8 cellular contexts compared by ENCODE assay signal in the genomic region with DNA sequence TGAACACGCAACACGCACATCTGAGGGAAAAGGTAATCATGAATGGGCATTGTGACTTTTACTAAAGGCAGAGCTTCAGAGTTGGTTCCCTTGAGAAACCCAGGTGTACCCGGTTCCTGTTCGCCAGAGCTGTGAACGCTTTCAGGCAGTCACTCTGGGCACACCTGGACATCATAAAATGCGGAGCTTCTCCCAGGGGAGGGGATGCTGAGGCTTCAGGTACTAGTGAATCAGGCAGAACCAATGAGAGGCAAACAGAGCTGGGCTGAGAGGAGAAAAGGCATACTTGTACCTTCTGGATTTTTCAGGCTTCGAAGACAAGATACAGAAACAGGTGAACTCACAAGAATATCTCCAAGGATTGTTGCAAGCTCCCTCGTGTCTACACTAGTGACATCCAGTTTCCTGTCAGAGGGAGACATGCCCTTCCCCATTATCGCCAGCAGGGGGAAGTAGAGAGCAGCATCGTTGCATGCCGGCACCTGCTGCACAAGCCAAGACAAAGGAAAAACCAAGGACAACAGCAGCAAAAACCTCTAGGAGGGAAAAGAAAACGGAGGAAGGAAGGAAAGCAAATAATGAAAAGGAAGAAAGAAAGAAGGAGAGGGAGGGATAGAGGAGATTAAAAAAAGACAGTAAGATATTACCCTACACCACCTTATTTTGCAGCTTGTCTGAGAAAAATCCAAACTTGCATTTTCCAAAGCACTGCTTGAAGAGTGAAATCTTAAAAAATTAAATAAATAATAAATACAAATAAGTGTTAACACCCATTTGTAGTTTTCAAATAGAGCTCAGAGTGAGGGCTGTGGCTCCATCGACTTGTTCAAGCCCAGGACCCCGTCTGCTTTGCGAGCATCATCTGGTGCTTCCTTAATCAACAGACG. TPM values are rescaled to one million over a fixed set of nuclear protein-coding genes. Genes with fewer than 3 reads are reported as not detected.
DNase-seq lines count a peak whose midpoint lies in the region; ATAC-seq and TF ChIP-seq lines count a peak whose summit lies in the region.

No MANE protein-coding gene starts in this region.

- peak; percentile 83 for DNase-seq in NCI-H82 (lab: John Stamatoyannopoulos, UW)
- DNase-seq in activated CD4-positive, alpha-beta memory T cell treated with anti-CD3 and anti-CD28 coated beads for 36 hours, result peak; percentile 86
- peak; percentile 61 for DNase-seq in effector CD4-positive, alpha-beta T cell
- peak; percentile 85 for DNase-seq in medulla oblongata (ENCODE audit: extremely low spot score)
- DNase-seq in stimulated activated CD8-positive, alpha-beta memory T cell treated with anti-CD3 and anti-CD28 coated beads, Interleukin-15, amount 100 ng/mL, for 48 hours (ENCODE audit: low read depth in 2 of 2), result peak; percentile 38 to 55

- CTCF ChIA-PET in activated CD4-positive, alpha-beta memory T cell treated with anti-CD3 and anti-CD28 coated beads for 36 hours (lab: Charles Lee), result interaction anchor here (0.6 to 6.3 kb wide), 53 partner anchors 10 to 1131 kb away, joined by 3 to 159 read pairs (median 5); a partner anchor contains a TSS

- POLR2A ChIA-PET in activated CD4-positive, alpha-beta memory T cell treated with anti-CD3 and anti-CD28 coated beads for 36 hours (lab: Charles Lee), result interaction anchor here (1.5 to 2.1 kb wide), 2 partner anchors 45 to 158 kb away, joined by 4 to 12 read pairs; a partner anchor contains a TSS

- intact Hi-C loops in activated CD4-positive, alpha-beta memory T cell treated with anti-CD3 and anti-CD28 coated beads for 36 hours (cut with micrococcal nuclease), result loop anchor here (1.0 to 10.0 kb wide), 3 partner anchors 169 to 358 kb away; no protein-coding TSS in a partner anchor

- no peaks in the 10 kb centered on the region for H3K9me3 Mint-ChIP-seq in activated CD4-positive, alpha-beta memory T cell treated with anti-CD3 and anti-CD28 coated beads for 36 hours

- no peak overlapping the region for H3K27ac Mint-ChIP-seq in activated CD4-positive, alpha-beta memory T cell treated with anti-CD3 and anti-CD28 coated beads for 36 hours

- peak overlapping the region; percentile 6 for H3K4me3 Mint-ChIP-seq in activated CD4-positive, alpha-beta memory T cell treated with anti-CD3 and anti-CD28 coated beads for 36 hours

- H3K36me3 Mint-ChIP-seq in activated CD4-positive, alpha-beta memory T cell treated with anti-CD3 and anti-CD28 coated beads for 36 hours, result no peaks in the 10 kb centered on the region

- peak; percentile 43 for ATAC-seq in HG03558 (IDR thresholded peaks at IDR 0.05; ENCODE audit: extremely low read depth, unreplicated experiment)
- ATAC-seq in HG03045 (IDR thresholded peaks at IDR 0.05; ENCODE audit: unreplicated experiment), result no peak

- peak; percentile 97 for TF ChIP-seq CTCF in GM12873 (IDR thresholded peaks at IDR 0.05; ENCODE audit: insufficient read depth, low read depth, low read length, missing control alignments)

- H3K27me3 Mint-ChIP-seq in activated CD4-positive, alpha-beta memory T cell treated with anti-CD3 and anti-CD28 coated beads for 36 hours, result peaks cover 22% of the 10 kb centered on the region

- peaks cover 20% of the 10 kb centered on the region for H3K4me1 Mint-ChIP-seq in activated CD4-positive, alpha-beta memory T cell treated with anti-CD3 and anti-CD28 coated beads for 36 hours (ENCODE audit: low read depth)

RNA-seq across cellular contexts. Expression of a gene that starts 2.0 kb away (rescaled TPM):
- total RNA-seq in activated CD4-positive, alpha-beta memory T cell treated with anti-CD3 and anti-CD28 coated beads for 36 hours, result not detected

RNA-seq across cellular contexts. Expression of a gene that starts 25.4 kb away (rescaled TPM):
- not detected for total RNA-seq in activated CD4-positive, alpha-beta memory T cell treated with anti-CD3 and anti-CD28 coated beads for 36 hours

RNA-seq across cellular contexts. Expression of a gene that starts 44.3 kb away (rescaled TPM):
- 10 to 100 TPM; 36.9 to 39.5 TPM for total RNA-seq in activated CD4-positive, alpha-beta memory T cell treated with anti-CD3 and anti-CD28 coated beads for 36 hours

RNA-seq across cellular contexts. Expression of a gene that starts 47.7 kb away (rescaled TPM):
- total RNA-seq in activated CD4-positive, alpha-beta memory T cell treated with anti-CD3 and anti-CD28 coated beads for 36 hours, result 10 to 100 TPM; 10.6 to 12.1 TPM

RNA-seq across cellular contexts. Expression of a gene that starts 51.0 kb away (rescaled TPM):
- total RNA-seq in activated CD4-positive, alpha-beta memory T cell treated with anti-CD3 and anti-CD28 coated beads for 36 hours, result not detected
